Comparison of ENCODE assay signal across 23 cellular contexts in the genomic region with DNA sequence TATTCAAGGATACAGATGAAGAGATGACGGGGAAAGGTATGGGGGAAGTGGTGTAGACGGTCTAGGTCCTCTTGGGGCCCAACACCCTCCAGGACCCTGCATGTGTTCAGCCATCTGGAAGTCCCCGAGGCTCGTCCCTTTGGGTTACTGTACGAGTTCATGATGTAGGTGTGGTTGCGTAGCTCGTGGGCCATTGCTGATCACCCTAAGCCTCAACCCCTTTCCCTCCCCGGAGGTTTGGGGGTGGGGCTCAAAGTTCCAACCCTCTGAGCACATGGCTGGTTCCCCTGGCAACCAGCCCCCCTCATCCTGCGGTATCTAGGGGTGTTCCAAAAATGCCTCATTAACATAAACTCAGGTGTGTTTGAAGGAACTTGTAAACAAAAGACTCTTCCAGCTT.
"Had no signal": no experiment of that assay in that cellular context is flagged by ENCODE, and none has a peak within 500 bp of the region (broad histone marks: within the 10 kb centered on the region; RNA-seq: fewer than 3 reads in every experiment).

No MANE protein-coding gene starts in this region.

- H3K4me1 ChIP-seq: pancreas, testis had no signal

- ATAC-seq: activated CD8-positive, alpha-beta T cell treated with anti-CD3 and anti-CD28 coated beads for 36 hours; activated T-helper 17 cell treated with anti-CD3 and anti-CD28 coated beads, Interleukin-2, amount 50 U/mL, for 72 hours; body of pancreas; naive thymus-derived CD8-positive, alpha-beta T cell; pancreas; right lobe of liver had no signal

- H3K9me3 ChIP-seq: body of pancreas, pancreas, right lobe of liver, testis, upper lobe of left lung had no signal

- DNase-seq: activated CD4-positive, alpha-beta T cell treated with anti-CD3 and anti-CD28 coated beads for 48 hours; activated CD8-positive, alpha-beta T cell treated with anti-CD3 and anti-CD28 coated beads for 36 hours; activated naive CD4-positive, alpha-beta T cell; activated naive CD8-positive, alpha-beta T cell treated with anti-CD3 and anti-CD28 coated beads, Interleukin-2, amount 10 ng/mL, durations not matched to agents 7 days and 5 days; activated T-cell treated with anti-CD3 and anti-CD28 coated beads, Interleukin-2, amount 50 U/mL, for 1 hour; body of pancreas; caudate nucleus; dorsolateral prefrontal cortex; foreskin melanocyte; head of caudate nucleus; immature natural killer cell; kidney glomerular epithelial cell; mesenchymal stem cell; pancreas; small intestine; stimulated activated CD4-positive, alpha-beta T cell treated with anti-CD3 and anti-CD28 coated beads, Interleukin-15, amount 100 ng/mL, for 24 hours; stimulated activated CD4-positive, alpha-beta T cell treated with anti-CD3 and anti-CD28 coated beads, Interleukin-2, amount 100 ng/mL, for 48 hours; SW 1271 had no signal

- H3K9me3 Mint-ChIP-seq: activated T-helper 17 cell treated with anti-CD3 and anti-CD28 coated beads, Interleukin-2, amount 50 U/mL, for 72 hours; immature natural killer cell; naive thymus-derived CD8-positive, alpha-beta T cell had no signal

- H3K36me3 ChIP-seq: pancreas, right lobe of liver, upper lobe of left lung had no signal

- H3K4me3 Mint-ChIP-seq: activated CD8-positive, alpha-beta T cell treated with anti-CD3 and anti-CD28 coated beads for 36 hours; activated naive CD8-positive, alpha-beta T cell treated with anti-CD3 and anti-CD28 coated beads, Interleukin-2, amount 10 ng/mL, durations not matched to agents 7 days and 5 days; activated T-helper 17 cell treated with anti-CD3 and anti-CD28 coated beads, Interleukin-2, amount 50 U/mL, for 72 hours; immature natural killer cell had no signal

- H3K36me3 Mint-ChIP-seq: immature natural killer cell had no signal

- H3K4me3 ChIP-seq: body of pancreas, dorsolateral prefrontal cortex, pancreas, right lobe of liver, testis, upper lobe of left lung had no signal

- H3K27me3 ChIP-seq: body of pancreas, dorsolateral prefrontal cortex, pancreas, right lobe of liver, testis, upper lobe of left lung had no signal

- H3K27me3 Mint-ChIP-seq: activated CD8-positive, alpha-beta T cell treated with anti-CD3 and anti-CD28 coated beads for 36 hours; activated naive CD8-positive, alpha-beta T cell treated with anti-CD3 and anti-CD28 coated beads, Interleukin-2, amount 10 ng/mL, durations not matched to agents 7 days and 5 days; activated T-helper 17 cell treated with anti-CD3 and anti-CD28 coated beads, Interleukin-2, amount 50 U/mL, for 72 hours; naive thymus-derived CD8-positive, alpha-beta T cell had no signal

- H3K27ac ChIP-seq: body of pancreas, dorsolateral prefrontal cortex, pancreas, right lobe of liver, testis, upper lobe of left lung had no signal

- H3K27ac Mint-ChIP-seq: activated CD8-positive, alpha-beta T cell treated with anti-CD3 and anti-CD28 coated beads for 36 hours; activated naive CD8-positive, alpha-beta T cell treated with anti-CD3 and anti-CD28 coated beads, Interleukin-2, amount 10 ng/mL, durations not matched to agents 7 days and 5 days; activated T-helper 17 cell treated with anti-CD3 and anti-CD28 coated beads, Interleukin-2, amount 50 U/mL, for 72 hours had no signal
